Comparison of ENCODE assay signal across 8 cellular contexts in the genomic region with DNA sequence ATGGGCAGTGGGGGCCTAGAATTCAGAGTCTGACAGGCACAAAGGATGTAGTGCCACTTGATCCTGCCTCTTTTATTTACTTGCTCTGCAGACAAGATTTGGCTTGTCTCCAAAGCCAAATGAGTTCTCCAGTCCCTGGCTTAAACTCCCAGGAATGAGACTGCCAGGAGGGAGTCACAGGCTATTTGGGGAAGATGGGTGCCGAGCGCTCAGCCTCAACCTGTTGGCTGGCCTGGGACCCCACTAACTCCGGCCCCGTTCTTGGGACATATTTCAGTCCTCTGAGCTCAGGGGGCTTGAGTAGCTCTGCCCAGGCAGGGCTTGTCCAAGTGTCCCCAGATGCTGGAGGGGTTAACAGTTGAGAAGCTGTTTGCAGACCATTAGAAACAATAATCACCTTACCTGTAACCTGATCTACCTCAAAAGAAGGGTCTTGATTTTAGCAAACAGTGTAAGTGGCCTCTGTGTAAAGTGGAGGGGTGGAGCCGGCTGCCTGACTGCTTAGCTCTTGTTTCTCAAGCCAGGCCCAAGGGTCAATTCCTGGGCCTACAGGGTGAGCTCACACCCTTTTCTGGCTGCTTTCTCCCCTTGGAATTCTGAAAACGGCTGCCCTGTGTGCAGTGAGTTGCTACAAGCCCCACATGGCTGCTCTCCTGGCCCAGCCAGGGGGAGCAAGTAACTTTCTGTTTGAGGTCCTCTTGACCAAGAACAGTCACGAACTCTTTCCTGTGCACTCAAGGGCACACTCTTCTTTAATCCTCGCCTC. TPM values are rescaled to one million over a fixed set of nuclear protein-coding genes. Genes with fewer than 3 reads are reported as not detected.
DNase-seq lines count a peak whose midpoint lies in the region; ATAC-seq and TF ChIP-seq lines count a peak whose summit lies in the region.

No MANE protein-coding gene starts in this region.

- peak; percentile 94 for DNase-seq in NCI-H748 treated with DMSO at 0.1 percent for 48 hours (lab: John Stamatoyannopoulos, UW)
- DNase-seq in heart left ventricle, result peak in 3 of 5 donors; percentile 29 to 48 (median 46)
- no peak for DNase-seq in retinal pigment epithelial cell (ENCODE audit: low read depth)
- no peak for DNase-seq in aorta
- DNase-seq in stimulated activated CD4-positive, alpha-beta T cell treated with anti-CD3 and anti-CD28 coated beads, Interleukin-4, amount 100 ng/mL, for 1 hour, result no peak

- H3K4me1 ChIP-seq in HUES64 (ENCODE audit: insufficient read depth, low read length) (peaks cover 29% of the 10 kb centered on the region), heart left ventricle (peaks cover 0 to 18% (median 6%) of the 10 kb centered on the region in 12 donors), aorta (ENCODE audit: control insufficient read depth in 1 of 2, insufficient read depth in 2 of 2, low read length in 2 of 2) (no peaks in the 10 kb centered on the region)

- no peak overlapping the region for H3K4me3 ChIP-seq in HUES64 (ENCODE audit: low read length)
- no peak overlapping the region for H3K4me3 ChIP-seq in heart left ventricle
- no peak overlapping the region for H3K4me3 ChIP-seq in retinal pigment epithelial cell (ENCODE audit: low read length)
- H3K4me3 ChIP-seq in aorta (ENCODE audit: low read length in 2 of 2), result no peak overlapping the region

- no peaks in the 10 kb centered on the region for H3K36me3 ChIP-seq in HUES64 (ENCODE audit: insufficient read depth, low read length)
- H3K36me3 ChIP-seq in heart left ventricle, result no peaks in the 10 kb centered on the region
- no peaks in the 10 kb centered on the region for H3K36me3 ChIP-seq in aorta (ENCODE audit: control insufficient read depth in 1 of 2, insufficient read depth in 2 of 2, low read length in 1 of 2)

- WGBS in HUES64, result 51% methylated on average over 8 of the region's 8 CpGs
- WGBS in heart left ventricle, 4 donors, result 35 to 54% (median 43%) methylated on average over 8 of the region's 8 CpGs
- 41 to 43% methylated on average over 8 of the region's 8 CpGs for WGBS in aorta, 2 donors

- no peaks in the 10 kb centered on the region for H3K27me3 ChIP-seq in HUES64 (ENCODE audit: insufficient read depth, low read length)
- H3K27me3 ChIP-seq in heart left ventricle, result no peaks in the 10 kb centered on the region
- H3K27me3 ChIP-seq in aorta (ENCODE audit: control insufficient read depth in 1 of 2, insufficient read depth in 2 of 2, low read length in 1 of 2), result no peaks in the 10 kb centered on the region

- no peak for TF ChIP-seq CTCF in heart left ventricle (IDR thresholded peaks at IDR 0.05)
- TF ChIP-seq CTCF in retinal pigment epithelial cell (conservative IDR thresholded peaks at IDR 0.05; ENCODE audit: low read depth, low read length), result peak; percentile 4

- TF ChIP-seq POLR2A in heart left ventricle (IDR thresholded peaks at IDR 0.05), result no peak

- intact Hi-C loops in heart left ventricle (cut with DNase I) (no loop called here), aorta (cut with DNase I) (no loop called here)

- peak; percentile 71 to 86 (median 81) for ATAC-seq in heart left ventricle
- ATAC-seq in aorta (ENCODE audit: low FRiP score), result no peak
- ATAC-seq in GM19035 (IDR thresholded peaks at IDR 0.05; ENCODE audit: unreplicated experiment), result no peak
- no peak for ATAC-seq in GM21619 (IDR thresholded peaks at IDR 0.05; ENCODE audit: unreplicated experiment)

- peak overlapping the region; percentile 53 for H3K9ac ChIP-seq in HUES64 (ENCODE audit: low read depth, low read length)

- H3K27ac ChIP-seq in HUES64 (ENCODE audit: low read depth, low read length), result peak overlapping the region; percentile 82
- H3K27ac ChIP-seq in heart left ventricle, result peak overlapping the region in 3 of 12 donors; percentile 13 to 22 (median 17)
- no peak overlapping the region for H3K27ac ChIP-seq in aorta (ENCODE audit: low read depth in 1 of 2, low read length in 2 of 2)

- H3K9me3 ChIP-seq in HUES64 (ENCODE audit: insufficient read depth, low read depth, low read length) (no peaks in the 10 kb centered on the region), heart left ventricle (no peaks in the 10 kb centered on the region), aorta (ENCODE audit: control insufficient read depth, low read length) (no peaks in the 10 kb centered on the region)

RNA-seq across cellular contexts. Expression of gene FZD5, which starts 27.1 kb away (rescaled TPM):
- polyA plus RNA-seq in HUES64 (2013, experiment 1 of 2), result 18.4 TPM
- polyA plus RNA-seq in HUES64 (2013, experiment 2 of 2), result 16.7 TPM
- total RNA-seq in heart left ventricle, result 1 to 10 TPM; 3.3 to 8.7 (median 4.5) TPM
- 1 to 10 TPM in 1 of 2 donors, under 1 TPM in 1; 0.95 to 4.6 TPM for polyA plus RNA-seq in heart left ventricle
- total RNA-seq in aorta, result 1 to 10 TPM; 3.6 to 4.6 TPM
- polyA plus RNA-seq in aorta, result under 1 TPM; 0.77 to 0.88 TPM

Comparison
In these comparisons a context has a peak if more than half of its experiments do, and no peak if none do; other contexts are left out.
1. DNase-seq: peak in NCI-H748 treated with DMSO at 0.1 percent for 48 hours (single experiment) and heart left ventricle (3 of 5); none in retinal pigment epithelial cell (single experiment), aorta (0 of 2) and stimulated activated CD4-positive, alpha-beta T cell treated with anti-CD3 and anti-CD28 coated beads, Interleukin-4, amount 100 ng/mL, for 1 hour (single experiment).
2. ATAC-seq: peak in heart left ventricle (4 of 4); none in aorta (single experiment), GM19035 (single experiment) and GM21619 (single experiment).